8 cellular contexts compared by ENCODE assay signal in the genomic region with DNA sequence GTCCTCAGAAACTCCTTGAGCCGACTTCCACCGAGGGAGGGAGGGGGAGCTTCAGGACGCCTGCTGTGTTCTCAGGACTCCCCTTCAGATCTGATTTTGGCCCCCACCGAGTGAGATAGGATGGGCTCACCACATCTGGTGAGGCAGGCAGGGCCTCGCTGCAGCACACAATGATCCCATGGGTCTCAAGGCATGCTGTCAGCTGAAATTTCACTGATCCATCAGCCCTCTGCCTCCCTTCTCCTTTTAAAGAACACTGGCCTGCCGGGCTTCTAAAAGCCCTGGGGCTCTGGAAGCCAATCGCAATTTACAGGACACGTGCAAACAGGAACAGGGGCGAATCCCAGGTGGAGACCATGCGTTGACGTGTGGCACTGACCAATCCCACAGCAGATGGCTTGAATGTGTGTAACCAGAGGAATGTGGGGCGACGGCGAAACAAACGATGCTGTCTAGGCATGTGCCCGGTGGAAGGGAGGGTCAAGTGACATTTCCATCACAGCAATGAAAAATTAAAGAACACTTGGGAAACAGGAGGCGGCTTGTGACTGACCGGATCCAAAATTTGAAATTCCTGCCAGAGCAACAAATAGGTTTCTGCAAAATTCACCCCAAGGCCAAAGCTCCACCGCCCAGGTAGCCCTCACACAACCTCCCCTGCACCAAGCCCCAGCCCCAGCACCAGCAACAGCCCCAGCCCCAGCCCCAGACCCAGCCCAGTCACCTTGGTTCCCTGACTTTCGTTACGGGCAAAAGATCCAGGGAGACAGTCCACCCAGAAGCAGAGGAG.
A peak's percentile ranks its signal among the peaks of the same experiment; 100 is the strongest.
DNase-seq lines count a peak whose midpoint lies in the region; ATAC-seq and TF ChIP-seq lines count a peak whose summit lies in the region.

No MANE protein-coding gene starts in this region.

- peaks cover 37% of the 10 kb centered on the region for H3K4me1 Mint-ChIP-seq in T-helper 1 cell treated with Interleukin-12 subunit alpha and Interleukin-12 subunit beta and Interleukin-4 antibody, amounts not matched to agents 30 μg/mL and 1 μg/mL, for 36 hours (ENCODE audit: low read depth)
- H3K4me1 Mint-ChIP-seq in stimulated activated naive CD8-positive, alpha-beta T cell treated with anti-CD3 and anti-CD28 coated beads, Interleukin-15, amount 100 ng/mL, for 72 hours, result peaks cover 86% of the 10 kb centered on the region

- H3K36me3 ChIP-seq in iPS-15b (ENCODE audit: control insufficient read depth, insufficient read depth, low read length), result no peaks in the 10 kb centered on the region

- no peak for TF ChIP-seq POLR2A in GM18505 (IDR thresholded peaks at IDR 0.05; ENCODE audit: borderline replicate concordance, extremely low read depth, insufficient read depth, insufficient read length)

- ATAC-seq in stimulated activated naive CD8-positive, alpha-beta T cell treated with anti-CD3 and anti-CD28 coated beads, Interleukin-15, amount 100 ng/mL, for 72 hours, result no peak
- ATAC-seq in HG02870 (IDR thresholded peaks at IDR 0.05; ENCODE audit: unreplicated experiment) (no peak), GM18505 (IDR thresholded peaks at IDR 0.05; ENCODE audit: unreplicated experiment) (no peak)

- H3K4me1 ChIP-seq in iPS-15b (ENCODE audit: control insufficient read depth, insufficient read depth, low read length), result no peaks in the 10 kb centered on the region

- no peaks in the 10 kb centered on the region for H3K36me3 Mint-ChIP-seq in T-helper 1 cell treated with Interleukin-12 subunit alpha and Interleukin-12 subunit beta and Interleukin-4 antibody, amounts not matched to agents 30 μg/mL and 1 μg/mL, for 36 hours (ENCODE audit: low read depth)

- H3K4me3 ChIP-seq in iPS-15b (ENCODE audit: low read depth, low read length), result peak overlapping the region; percentile 55

- peaks cover 94% of the 10 kb centered on the region for H3K27me3 ChIP-seq in iPS-15b (ENCODE audit: control insufficient read depth, insufficient read depth, low read length)

- H3K9ac ChIP-seq in iPS-15b (ENCODE audit: low read depth, low read length), result no peak overlapping the region

- DNase-seq in T-helper 1 cell (no peak), UCSD-AML1 (lab: John Stamatoyannopoulos, UW; ENCODE audit: unreplicated experiment) (peak; percentile 39), AG08396 (ENCODE audit: low spot score) (no peak)
- DNase-seq in stimulated activated naive CD8-positive, alpha-beta T cell treated with anti-CD3 and anti-CD28 coated beads, Interleukin-15, amount 100 ng/mL, for 72 hours, result no peak

- no peak overlapping the region for H3K27ac Mint-ChIP-seq in T-helper 1 cell treated with Interleukin-12 subunit alpha and Interleukin-12 subunit beta and Interleukin-4 antibody, amounts not matched to agents 30 μg/mL and 1 μg/mL, for 36 hours
- H3K27ac Mint-ChIP-seq in stimulated activated naive CD8-positive, alpha-beta T cell treated with anti-CD3 and anti-CD28 coated beads, Interleukin-15, amount 100 ng/mL, for 72 hours, result no peak overlapping the region

- no peaks in the 10 kb centered on the region for H3K9me3 Mint-ChIP-seq in T-helper 1 cell treated with Interleukin-12 subunit alpha and Interleukin-12 subunit beta and Interleukin-4 antibody, amounts not matched to agents 30 μg/mL and 1 μg/mL, for 36 hours
- H3K9me3 Mint-ChIP-seq in stimulated activated naive CD8-positive, alpha-beta T cell treated with anti-CD3 and anti-CD28 coated beads, Interleukin-15, amount 100 ng/mL, for 72 hours, result no peaks in the 10 kb centered on the region

- peak overlapping the region; percentile 82 for H3K4me3 Mint-ChIP-seq in T-helper 1 cell treated with Interleukin-12 subunit alpha and Interleukin-12 subunit beta and Interleukin-4 antibody, amounts not matched to agents 30 μg/mL and 1 μg/mL, for 36 hours
- H3K4me3 Mint-ChIP-seq in stimulated activated naive CD8-positive, alpha-beta T cell treated with anti-CD3 and anti-CD28 coated beads, Interleukin-15, amount 100 ng/mL, for 72 hours, result peak overlapping the region; percentile 68 to 77

- no peaks in the 10 kb centered on the region for H3K9me3 ChIP-seq in iPS-15b (ENCODE audit: control insufficient read depth, insufficient read depth, low read length)

- H3K27me3 Mint-ChIP-seq in T-helper 1 cell treated with Interleukin-12 subunit alpha and Interleukin-12 subunit beta and Interleukin-4 antibody, amounts not matched to agents 30 μg/mL and 1 μg/mL, for 36 hours (ENCODE audit: low read depth), result peaks cover 91% of the 10 kb centered on the region
- H3K27me3 Mint-ChIP-seq in stimulated activated naive CD8-positive, alpha-beta T cell treated with anti-CD3 and anti-CD28 coated beads, Interleukin-15, amount 100 ng/mL, for 72 hours, result peaks cover 94% of the 10 kb centered on the region
